9 cellular contexts compared by ENCODE assay signal in genomic region chr5:172113036-172113435, GRCh38.
DNase-seq lines count a peak whose midpoint lies in the region; ATAC-seq and TF ChIP-seq lines count a peak whose summit lies in the region.
"Had no signal": no experiment of that assay in that cellular context is flagged by ENCODE, and none has a peak within 500 bp of the region (broad histone marks: within the 10 kb centered on the region; RNA-seq: fewer than 3 reads in every experiment).

No MANE protein-coding gene starts in this region.

- peak overlapping the region; percentile 53 for H3K27ac ChIP-seq in CD4-positive, alpha-beta T cell (ENCODE audit: low read depth, low read length)
- H3K27ac ChIP-seq in OCI-LY3 (ENCODE audit: low read length): peak overlapping the region; percentile 93
- peak overlapping the region in 11 of 21 experiments; percentile 47 to 92 (median 59) for H3K27ac ChIP-seq in skin epidermis
- H3K27ac ChIP-seq: right lobe of liver had no signal

- H3K9ac ChIP-seq in OCI-LY3 (ENCODE audit: low read length): peak overlapping the region; percentile 69

- H3K4me2 ChIP-seq in OCI-LY3 (ENCODE audit: low read length): peak overlapping the region; percentile 79

- no peaks in the 10 kb centered on the region for H3K27me3 Mint-ChIP-seq in CD4-positive, alpha-beta T cell

- no peaks in the 10 kb centered on the region for H3K9me3 Mint-ChIP-seq in CD4-positive, alpha-beta T cell

- H4K20me1 ChIP-seq in OCI-LY3 (ENCODE audit: insufficient read depth, low read length): no peaks in the 10 kb centered on the region

- intact Hi-C loops in CD4-positive, alpha-beta T cell (cut with DNase I, micrococcal nuclease): loop anchor here in 1 of 2 experiments (1.0 to 10.0 kb wide), 5 partner anchors 46 to 582 kb away; partner anchors contain the start of genes STK10 and UBTD2

- H3K79me2 ChIP-seq in OCI-LY3 (ENCODE audit: low read length): peaks cover 13% of the 10 kb centered on the region

- peaks cover 26% of the 10 kb centered on the region for H3K36me3 ChIP-seq in OCI-LY3 (replicated peaks; ENCODE audit: low read depth, low read length)
- H3K36me3 ChIP-seq: right lobe of liver had no signal

- H3K9me3 ChIP-seq in CD4-positive, alpha-beta T cell (ENCODE audit: control insufficient read depth, low read length): no peaks in the 10 kb centered on the region
- H3K9me3 ChIP-seq in OCI-LY3 (ENCODE audit: insufficient read depth, low read length): no peaks in the 10 kb centered on the region
- H3K9me3 ChIP-seq: right lobe of liver had no signal

- peaks cover 64% of the 10 kb centered on the region for H3K4me1 ChIP-seq in OCI-LY3 (ENCODE audit: low read length)
- H3K4me1 ChIP-seq: right lobe of liver had no signal

- peak; percentile 45 to 81 (median 69) for DNase-seq in CD4-positive, alpha-beta T cell
- DNase-seq in activated T-helper 9 cell treated with anti-CD3 and anti-CD28 coated beads, Interleukin-2, amount 50 U/mL, for 16 hours (ENCODE audit: low read depth): peak; percentile 59
- DNase-seq in NCI-H1092 treated with DMSO at 0.1 percent for 48 hours (lab: John Stamatoyannopoulos, UW) (no peak), SW 1271 (lab: John Stamatoyannopoulos, UW) (no peak), RKO (ENCODE audit: low spot score) (no peak)
- DNase-seq: right lobe of liver had no signal

- CTCF ChIA-PET in CD4-positive, alpha-beta T cell (lab: Charles Lee): interaction anchor here (1.2 to 2.7 kb wide), 2 partner anchors 21 to 76 kb away, joined by 4 to 11 read pairs; partner anchors contain the start of gene STK10

- H3K36me3 Mint-ChIP-seq in CD4-positive, alpha-beta T cell (ENCODE audit: low read depth): peaks cover 65% of the 10 kb centered on the region

- H3K27me3 ChIP-seq in CD4-positive, alpha-beta T cell (ENCODE audit: control insufficient read depth, insufficient read depth, low read length): no peaks in the 10 kb centered on the region
- no peaks in the 10 kb centered on the region for H3K27me3 ChIP-seq in OCI-LY3 (ENCODE audit: low read depth, low read length)
- H3K27me3 ChIP-seq: right lobe of liver had no signal

- ATAC-seq in CD4-positive, alpha-beta T cell (ENCODE audit: poor library complexity): peak; percentile 65
- no peak for ATAC-seq in GM21723 (IDR thresholded peaks at IDR 0.05; ENCODE audit: unreplicated experiment)

- peak overlapping the region; percentile 91 for H3K27ac Mint-ChIP-seq in CD4-positive, alpha-beta T cell

- H3K4me1 Mint-ChIP-seq in CD4-positive, alpha-beta T cell (ENCODE audit: low read depth): peaks cover 80% of the 10 kb centered on the region

- POLR2A ChIA-PET in CD4-positive, alpha-beta T cell (lab: Charles Lee): interaction anchor here (3.2 to 6.3 kb wide), 4 partner anchors 62 to 74 kb away, joined by 37 to 86 read pairs (median 49); partner anchors contain the start of gene STK10

- H3K4me3 ChIP-seq in OCI-LY3 (ENCODE audit: low read length): peak overlapping the region; percentile 26
- no peak overlapping the region for H3K4me3 ChIP-seq in skin epidermis
- H3K4me3 ChIP-seq: right lobe of liver had no signal

- H3K4me3 Mint-ChIP-seq in CD4-positive, alpha-beta T cell: peak overlapping the region; percentile 82

- TF ChIP-seq CTCF in CD4-positive, alpha-beta T cell (IDR thresholded peaks at IDR 0.05): no peak
- TF ChIP-seq CTCF in OCI-LY3 (IDR thresholded peaks at IDR 0.05; ENCODE audit: low read depth, low read length): no peak

- no peak overlapping the region for H2AFZ ChIP-seq in OCI-LY3 (ENCODE audit: low read depth, low read length)

Comparison
In these comparisons a context has a peak if more than half of its experiments do, and no peak if none do; other contexts are left out.
1. DNase-seq: peak in CD4-positive, alpha-beta T cell (10 of 10) and activated T-helper 9 cell treated with anti-CD3 and anti-CD28 coated beads, Interleukin-2, amount 50 U/mL, for 16 hours (single experiment); none in NCI-H1092 treated with DMSO at 0.1 percent for 48 hours (single experiment), SW 1271 (0 of 2) and RKO (single experiment).
2. Peak in every context shown above with its lines, with median percentiles within 50 percentile points of each other: H3K27ac ChIP-seq.